ENCODE assay signal across 14 cellular contexts in the genomic region with DNA sequence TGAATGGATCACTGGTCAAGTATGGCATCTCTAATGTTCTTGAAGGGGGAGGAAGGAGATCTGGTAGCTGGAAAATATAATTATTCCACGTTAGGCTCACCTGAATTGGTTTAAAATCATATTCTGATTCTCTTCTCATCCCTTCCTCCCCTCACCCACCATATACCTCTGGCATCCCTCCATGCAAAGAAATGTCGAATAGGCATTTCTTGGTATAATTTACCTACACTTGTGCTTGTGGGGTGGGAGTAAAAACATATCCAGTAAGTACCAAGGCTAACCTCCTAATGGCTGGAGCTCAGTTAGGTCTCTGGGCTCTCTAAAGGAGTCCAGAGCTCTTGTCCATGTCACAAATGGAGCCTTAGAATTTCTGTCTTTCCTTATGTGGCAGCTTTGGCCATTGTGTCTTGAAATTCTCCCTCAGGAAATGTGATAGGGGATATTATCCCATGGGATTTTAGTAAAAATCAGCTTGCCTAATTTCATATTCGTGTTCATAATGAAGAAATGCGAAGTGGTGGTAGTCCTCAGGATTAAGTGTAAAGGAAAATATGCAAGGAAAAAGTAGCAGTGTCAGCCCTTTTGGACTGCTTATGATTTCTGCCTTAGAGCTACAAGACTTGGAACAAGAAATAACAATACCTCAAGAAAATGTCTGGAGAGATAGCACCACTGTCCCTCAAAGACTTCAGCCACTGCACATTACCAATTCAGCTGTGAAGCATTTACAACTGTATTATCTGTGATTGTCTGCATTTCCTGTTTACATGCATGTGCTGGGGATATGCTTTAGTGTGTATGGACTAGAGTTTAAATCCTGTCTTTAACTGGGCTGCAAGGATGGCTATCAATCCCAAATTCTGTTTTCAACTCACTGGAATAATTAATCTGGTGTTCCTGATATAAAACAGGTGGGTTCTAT. TPM values are rescaled to one million over a fixed set of nuclear protein-coding genes. Genes with fewer than 3 reads are reported as not detected.
DNase-seq lines count a peak whose midpoint lies in the region; ATAC-seq, FAIRE-seq and TF ChIP-seq lines count a peak whose summit lies in the region.
"Had no signal": no experiment of that assay in that cellular context is flagged by ENCODE, and none has a peak within 500 bp of the region (broad histone marks: within the 10 kb centered on the region; RNA-seq: fewer than 3 reads in every experiment).

No MANE protein-coding gene starts in this region.

- no peak for DNase-seq in activated T-cell treated with anti-CD3 and anti-CD28 coated beads, Interleukin-2, amount 50 U/mL, for 24 hours
- DNase-seq in activated T-cell treated with anti-CD3 and anti-CD28 coated beads for 4 hours = no peak
- DNase-seq in GM12891 (ENCODE audit: insufficient read length, low spot score) = no peak
- no peak for DNase-seq in WTC11 (ENCODE audit: low spot score)
- DNase-seq in HepG2 (ENCODE audit: low spot score) = no peak
- no peak for DNase-seq in Peyer's patch
- DNase-seq in Karpas-422 = no peak
- no peak for DNase-seq in NK-92 treated with Interleukin-12 subunit alpha and Interleukin-12 subunit beta, amount 100 ng/mL, for 24 hours (lab: John Stamatoyannopoulos, UW)
- DNase-seq: GF-D8, MV-4-11, NCI-H1436, NCI-H2081 treated with DMSO at 0.1 percent for 48 hours, NCI-H524, RPMI8226 had no signal

- no peaks in the 10 kb centered on the region for H3K9me3 Mint-ChIP-seq in activated T-cell treated with anti-CD3 and anti-CD28 coated beads, Interleukin-2, amount 50 U/mL, for 24 hours
- H3K9me3 Mint-ChIP-seq in WTC11 = no peaks in the 10 kb centered on the region

- H3K36me3 ChIP-seq in HepG2 (replicated peaks in 1 of 2; ENCODE audit: control insufficient read depth in 1 of 2, insufficient read depth in 2 of 2, low read length in 2 of 2) (peaks cover 30 to 62% of the 10 kb centered on the region in 2 experiments), Peyer's patch (peaks cover 0 to 85% (median 0%) of the 10 kb centered on the region in 3 donors), Karpas-422 (ENCODE audit: insufficient read depth, low read length) (peaks cover 44% of the 10 kb centered on the region; the same call in 1 of the 2 replicates)

- H3K79me2 ChIP-seq in HepG2 (ENCODE audit: insufficient read depth, low read length) (no peaks in the 10 kb centered on the region), Karpas-422 (ENCODE audit: low read length) (peaks cover 11% of the 10 kb centered on the region)

- H3K4me3 ChIP-seq in HepG2 (replicated peaks in 1 of 3; ENCODE audit: insufficient read depth in 1 of 3, low read depth in 2 of 3, low read length in 3 of 3) (no peak overlapping the region), Peyer's patch (no peak overlapping the region), Karpas-422 (ENCODE audit: low read length) (no peak overlapping the region)

- peaks cover 4% of the 10 kb centered on the region for H3K4me1 Mint-ChIP-seq in activated T-cell treated with anti-CD3 and anti-CD28 coated beads, Interleukin-2, amount 50 U/mL, for 24 hours (ENCODE audit: low read depth)
- peaks cover 17% of the 10 kb centered on the region for H3K4me1 Mint-ChIP-seq in WTC11

- no peak for FAIRE-seq in GM12891 (lab: Jason Lieb, UNC)
- no peak for FAIRE-seq in HepG2 (lab: Jason Lieb, UNC)

- no peaks in the 10 kb centered on the region for H3K9me3 ChIP-seq in HepG2 (ENCODE audit: low read length)
- no peaks in the 10 kb centered on the region for H3K9me3 ChIP-seq in Peyer's patch
- H3K9me3 ChIP-seq in Karpas-422 (ENCODE audit: low read length) = no peaks in the 10 kb centered on the region

- no peak for TF ChIP-seq EP300 in HepG2 (IDR thresholded peaks at IDR 0.05; ENCODE audit: low read depth in 2 of 2, low read length in 2 of 2)
- no peak for TF ChIP-seq EP300 in HepG2 (CRISPR knock-in tag; IDR thresholded peaks at IDR 0.05; ENCODE audit: borderline replicate concordance)

- CTCF ChIA-PET in WTC11 (lab: Charles Lee) = interaction anchor here (1.2 kb wide), 2 partner anchors 12 to 20 kb away, joined by 3 to 4 read pairs; a partner anchor contains a TSS
- CTCF ChIA-PET in HepG2 (lab: Yijun Ruan, JAX; ENCODE audit: low intra/inter-chr PET ratio, low total read pairs) = no interaction called here

- 0 out of 2 replicates have a peak, but pooled peaks cover 7% of the 10 kb centered on the region for H3K4me1 ChIP-seq in HepG2 (ENCODE audit: insufficient read depth, low read length)
- peaks cover 0 to 13% (median 0%) of the 10 kb centered on the region in 4 donors for H3K4me1 ChIP-seq in Peyer's patch
- H3K4me1 ChIP-seq in Karpas-422 (ENCODE audit: low read length) = no peaks in the 10 kb centered on the region

- no peak overlapping the region for H2AFZ ChIP-seq in HepG2 (ENCODE audit: low read length)
- H2AFZ ChIP-seq in Karpas-422 (ENCODE audit: low read length) = no peak overlapping the region

- H3K9me2 ChIP-seq in Karpas-422 (replicated peaks; ENCODE audit: insufficient read depth, low read length) = no peaks in the 10 kb centered on the region

- no peak overlapping the region for H3K4me2 ChIP-seq in HepG2 (ENCODE audit: low read depth, low read length)
- H3K4me2 ChIP-seq in Karpas-422 (ENCODE audit: low read depth, low read length, poor library complexity, severe bottlenecking) = no peak overlapping the region

- H3K4me3 Mint-ChIP-seq in activated T-cell treated with anti-CD3 and anti-CD28 coated beads, Interleukin-2, amount 50 U/mL, for 24 hours = no peak overlapping the region
- H3K4me3 Mint-ChIP-seq in WTC11 = peak overlapping the region; percentile 9; the same call in 1 of the 2 replicates

- H3K27me3 Mint-ChIP-seq in activated T-cell treated with anti-CD3 and anti-CD28 coated beads, Interleukin-2, amount 50 U/mL, for 24 hours = no peaks in the 10 kb centered on the region
- no peaks in the 10 kb centered on the region for H3K27me3 Mint-ChIP-seq in WTC11 (ENCODE audit: low read depth)

- TF ChIP-seq CTCF in WTC11 (IDR thresholded peaks at IDR 0.05) (no peak), HepG2 (CRISPR knock-in tag; IDR thresholded peaks at IDR 0.05) (no peak), Peyer's patch (IDR thresholded peaks at IDR 0.05) (no peak)

- in situ Hi-C loops in HepG2 (cut with HindIII; ENCODE audit: extremely low pct_ligation_motif_present, low pct_unique_long_range_greater_than_20kb) = no loop called here

- peaks cover 94% of the 10 kb centered on the region for H3K36me3 Mint-ChIP-seq in activated T-cell treated with anti-CD3 and anti-CD28 coated beads, Interleukin-2, amount 50 U/mL, for 24 hours (ENCODE audit: low read depth)
- H3K36me3 Mint-ChIP-seq in WTC11 = peaks cover 48% of the 10 kb centered on the region

- POLR2A ChIA-PET in WTC11 (lab: Charles Lee) = no interaction called here
- POLR2A ChIA-PET in HepG2 (lab: Yijun Ruan, JAX) = interaction anchor here (1.0 kb wide), 1 partner anchor 12 kb away, joined by 3 read pairs; a partner anchor contains a TSS

- H3K27me3 ChIP-seq in HepG2 (ENCODE audit: control insufficient read depth in 1 of 2, insufficient read depth in 2 of 2, low read length in 2 of 2) = no peaks in the 10 kb centered on the region
- H3K27me3 ChIP-seq in Peyer's patch = no peaks in the 10 kb centered on the region
- H3K27me3 ChIP-seq in Karpas-422 (ENCODE audit: low read length) = no peaks in the 10 kb centered on the region

- TF ChIP-seq POLR2A in GM12891 (IDR thresholded peaks at IDR 0.05; ENCODE audit: low read depth, low read length) = no peak
- TF ChIP-seq POLR2A in HepG2 (IDR thresholded peaks at IDR 0.05; ENCODE audit: insufficient read depth in 1 of 2, low read depth in 2 of 2, low read length in 2 of 2) = no peak
- TF ChIP-seq POLR2A in Peyer's patch (IDR thresholded peaks at IDR 0.05) = no peak

- no TSS peak for BruUV-seq in HepG2 (replicated peaks; lab: Mats Ljungman, UMichigan)

- TF ChIP-seq RAD21 in HepG2 (CRISPR knock-in tag; IDR thresholded peaks at IDR 0.05) = no peak

- peak overlapping the region; percentile 26 for H3K27ac Mint-ChIP-seq in activated T-cell treated with anti-CD3 and anti-CD28 coated beads, Interleukin-2, amount 50 U/mL, for 24 hours
- peak overlapping the region; percentile 92 for H3K27ac Mint-ChIP-seq in WTC11

- H3K27ac ChIP-seq in HepG2 (ENCODE audit: extremely low read length, insufficient read depth, low read length) (no peak overlapping the region), Peyer's patch (peak overlapping the region in 1 of 4 donors; percentile 14), Karpas-422 (ENCODE audit: low read length) (no peak overlapping the region)

- ATAC-seq in WTC11 = no peak
- no peak for ATAC-seq in HepG2

- intact Hi-C loops in HepG2 (cut with micrococcal nuclease; ENCODE audit: unreplicated experiment) = no loop called here

- H4K20me1 ChIP-seq in HepG2 (ENCODE audit: insufficient read depth, low read length) (no peaks in the 10 kb centered on the region), Karpas-422 (ENCODE audit: insufficient read depth, low read depth, low read length) (no peaks in the 10 kb centered on the region)

- WGBS in HepG2 (ENCODE audit: low lambda C conversion rate) = 89% methylated on average over 4 of the region's 4 CpGs

- H3K9ac ChIP-seq in HepG2 (ENCODE audit: insufficient read depth, low read depth, low read length) (no peak overlapping the region), Karpas-422 (ENCODE audit: low read length) (no peak overlapping the region)

RNA-seq across cellular contexts. Expression of a gene that starts 12.3 kb away (rescaled TPM):
- 29.3 TPM for polyA plus RNA-seq in GM12891 (2012; ENCODE audit: low read depth, missing spikeins)
- total RNA-seq in WTC11 (2021) (40.8 to 44.1 TPM (median 42.2 TPM) in 3 replicates), HepG2 (2016; rRNA removed; fragmentation: Illumina TruSeq; extraction: Trizol) (73.6 and 94.9 TPM in 2 replicates), Peyer's patch (10 to 100 TPM; 22.1 to 30.5 (median 25.4) TPM)
- total RNA-seq in HepG2 (2016; cell fraction: cytosol; rRNA removed; fragmentation: Illumina TruSeq; extraction: Trizol; ENCODE audit: low read depth) = 15.2 and 17.0 TPM in 2 replicates
- 76.1 and 101 TPM in 2 replicates for total RNA-seq in HepG2 (2016; cell fraction: insoluble cytoplasmic fraction; rRNA removed; fragmentation: Illumina TruSeq; extraction: Trizol)
- 48.5 and 59.3 TPM in 2 replicates for total RNA-seq in HepG2 (2016; cell fraction: membrane; rRNA removed; fragmentation: Illumina TruSeq; extraction: Trizol)
- total RNA-seq in HepG2 (2016; cell fraction: nucleus; rRNA removed; fragmentation: Illumina TruSeq; extraction: Trizol) = 26.5 and 29.8 TPM in 2 replicates
- 29.5 and 35.4 TPM in 2 replicates for polyA plus RNA-seq in HepG2 (2011; rRNA removed)
- polyA plus RNA-seq in HepG2 (2011; cell fraction: cytosol; rRNA removed) = 19.6 and 30.9 TPM in 2 replicates
- 15.0 and 19.9 TPM in 2 replicates for polyA plus RNA-seq in HepG2 (2011; cell fraction: nucleus; rRNA removed)
- 25.1 and 34.4 TPM in 2 replicates for polyA plus RNA-seq in HepG2 (2012)
- 17.3 and 17.5 TPM in 2 replicates for polyA plus RNA-seq in HepG2 (2016; cell fraction: cytosol; fragmentation: Illumina TruSeq; extraction: Trizol; ENCODE audit: low read depth)
- polyA plus RNA-seq in HepG2 (2016; cell fraction: insoluble cytoplasmic fraction; fragmentation: Illumina TruSeq; extraction: Trizol; ENCODE audit: low read depth) = 93.7 and 105 TPM in 2 replicates
- polyA plus RNA-seq in HepG2 (2016; cell fraction: membrane; fragmentation: Illumina TruSeq; extraction: Trizol; ENCODE audit: low read depth) = 40.2 and 43.7 TPM in 2 replicates
- polyA plus RNA-seq in HepG2 (2016; cell fraction: nucleus; fragmentation: Illumina TruSeq; extraction: Trizol; ENCODE audit: insufficient read depth, low read depth) = 53.1 and 56.0 TPM in 2 replicates
- polyA minus RNA-seq in HepG2 (2011; rRNA and poly(A)+ RNA removed; ENCODE audit: low replicate concordance) = 10.4 and 14.8 TPM in 2 replicates
- 9.6 and 10.0 TPM in 2 replicates for polyA minus RNA-seq in HepG2 (2011; cell fraction: cytosol; rRNA and poly(A)+ RNA removed)
- 11.2 and 13.4 TPM in 2 replicates for polyA minus RNA-seq in HepG2 (2011; cell fraction: nucleus; rRNA and poly(A)+ RNA removed)
- 15.9 and 19.1 TPM in 2 replicates for total RNA-seq in Karpas-422 (2014; rRNA removed; shearing (Covaris generic); ENCODE audit: low replicate concordance)

RNA-seq across cellular contexts. Expression of a gene that starts 13.5 kb away (rescaled TPM):
- 1.9 TPM for polyA plus RNA-seq in GM12891 (2012; ENCODE audit: low read depth, missing spikeins)
- 32.7 to 35.0 TPM (median 32.7 TPM) in 3 replicates for total RNA-seq in WTC11 (2021)
- 14.5 and 15.1 TPM in 2 replicates for total RNA-seq in HepG2 (2016; rRNA removed; fragmentation: Illumina TruSeq; extraction: Trizol)
- 1.8 and 2.1 TPM in 2 replicates for total RNA-seq in HepG2 (2016; cell fraction: cytosol; rRNA removed; fragmentation: Illumina TruSeq; extraction: Trizol; ENCODE audit: low read depth)
- 11.8 and 14.7 TPM in 2 replicates for total RNA-seq in HepG2 (2016; cell fraction: insoluble cytoplasmic fraction; rRNA removed; fragmentation: Illumina TruSeq; extraction: Trizol)
- total RNA-seq in HepG2 (2016; cell fraction: membrane; rRNA removed; fragmentation: Illumina TruSeq; extraction: Trizol) = 5.1 and 5.2 TPM in 2 replicates
- 12.6 and 14.4 TPM in 2 replicates for total RNA-seq in HepG2 (2016; cell fraction: nucleus; rRNA removed; fragmentation: Illumina TruSeq; extraction: Trizol)
- polyA plus RNA-seq in HepG2 (2011; rRNA removed) = 7.2 and 8.2 TPM in 2 replicates
- polyA plus RNA-seq in HepG2 (2011; cell fraction: cytosol; rRNA removed) = 3.6 and 4.0 TPM in 2 replicates
- polyA plus RNA-seq in HepG2 (2011; cell fraction: nucleus; rRNA removed) = 15.9 and 18.1 TPM in 2 replicates
- 10.9 and 11.3 TPM in 2 replicates for polyA plus RNA-seq in HepG2 (2012)
- 0.49 and 0.55 TPM in 2 replicates for polyA plus RNA-seq in HepG2 (2016; cell fraction: cytosol; fragmentation: Illumina TruSeq; extraction: Trizol; ENCODE audit: low read depth)
- polyA plus RNA-seq in HepG2 (2016; cell fraction: insoluble cytoplasmic fraction; fragmentation: Illumina TruSeq; extraction: Trizol; ENCODE audit: low read depth) = 7.8 and 11.0 TPM in 2 replicates
- 1.5 and 2.0 TPM in 2 replicates for polyA plus RNA-seq in HepG2 (2016; cell fraction: membrane; fragmentation: Illumina TruSeq; extraction: Trizol; ENCODE audit: low read depth)
- polyA plus RNA-seq in HepG2 (2016; cell fraction: nucleus; fragmentation: Illumina TruSeq; extraction: Trizol; ENCODE audit: insufficient read depth, low read depth) = 16.3 and 18.8 TPM in 2 replicates
- 16.7 and 18.1 TPM in 2 replicates for polyA minus RNA-seq in HepG2 (2011; rRNA and poly(A)+ RNA removed; ENCODE audit: low replicate concordance)
- polyA minus RNA-seq in HepG2 (2011; cell fraction: cytosol; rRNA and poly(A)+ RNA removed) = 6.1 and 8.1 TPM in 2 replicates
- 13.3 and 13.8 TPM in 2 replicates for polyA minus RNA-seq in HepG2 (2011; cell fraction: nucleus; rRNA and poly(A)+ RNA removed)
- total RNA-seq in Peyer's patch = 10 to 100 TPM; 24.3 to 42.1 (median 31.9) TPM
- 7.0 and 10.3 TPM in 2 replicates for total RNA-seq in Karpas-422 (2014; rRNA removed; shearing (Covaris generic); ENCODE audit: low replicate concordance)
